Comparison of ENCODE assay signal across 8 cellular contexts in genomic region chr16:30395992-30396560, GRCh38. TPM values are rescaled to one million over a fixed set of nuclear protein-coding genes. Genes with fewer than 3 reads are reported as not detected.
A peak's percentile ranks its signal among the peaks of the same experiment; 100 is the strongest.
DNase-seq lines count a peak whose midpoint lies in the region; ATAC-seq, FAIRE-seq and TF ChIP-seq lines count a peak whose summit lies in the region.

No MANE protein-coding gene starts in this region.

- H2AFZ ChIP-seq in HCT116 (ENCODE audit: low read depth, low read length, poor library complexity, severe bottlenecking) = no peak overlapping the region
- peak overlapping the region; percentile 64 for H2AFZ ChIP-seq in keratinocyte (ENCODE audit: control insufficient read depth, low read length)

- peaks cover 28% of the 10 kb centered on the region for H3K36me3 Mint-ChIP-seq in activated CD8-positive, alpha-beta T cell treated with anti-CD3 and anti-CD28 coated beads for 36 hours (ENCODE audit: low read depth)

- H3K9me2 ChIP-seq in HCT116 (ENCODE audit: insufficient read depth) = no peaks in the 10 kb centered on the region

- 24% methylated on average over 13 of the region's 13 CpGs for WGBS in A549 (ENCODE audit: missing lambda C conversion rate)
- WGBS in testis, 2 donors = 9 to 10% methylated on average over 13 of the region's 13 CpGs

- RAD21 ChIA-PET in HCT116 (lab: Charles Lee; ENCODE audit: low non-redundant PET in 1 of 2, low total read pairs in 2 of 2, uncharacterized antibody in 2 of 2, unreplicated experiment in 2 of 2) = interaction anchor here in 1 of 2 experiments (1.9 kb wide), 1 partner anchor 41 kb away, joined by 4 read pairs; the partner anchor contains the start of gene CD2BP2

- peak overlapping the region; percentile 95 to 98 for H3K27ac ChIP-seq in A549
- peak overlapping the region; percentile 97 for H3K27ac ChIP-seq in HCT116 (ENCODE audit: low read depth, low read length)
- peak overlapping the region; percentile 17 for H3K27ac ChIP-seq in keratinocyte (ENCODE audit: control insufficient read depth, insufficient read depth, low read length)
- H3K27ac ChIP-seq in testis = peak overlapping the region in 1 of 2 donors; percentile 85

- H3K79me2 ChIP-seq in HCT116 (ENCODE audit: insufficient read depth, low read length) (peaks cover 25% of the 10 kb centered on the region), keratinocyte (ENCODE audit: control insufficient read depth, insufficient read depth, low read length) (peaks cover 4% of the 10 kb centered on the region)

- FAIRE-seq in A549 (lab: Jason Lieb, UNC) (no peak), keratinocyte (lab: Jason Lieb, UNC) (no peak)

- peaks cover 42% of the 10 kb centered on the region for H3K4me1 Mint-ChIP-seq in activated CD8-positive, alpha-beta T cell treated with anti-CD3 and anti-CD28 coated beads for 36 hours (ENCODE audit: low read depth)

- H3K4me3 Mint-ChIP-seq in activated CD8-positive, alpha-beta T cell treated with anti-CD3 and anti-CD28 coated beads for 36 hours = peak overlapping the region; percentile 83

- no peak for ATAC-seq in A549
- no peak for ATAC-seq in HCT116
- peak; percentile 8 for ATAC-seq in activated CD8-positive, alpha-beta T cell treated with anti-CD3 and anti-CD28 coated beads for 36 hours
- ATAC-seq in HG02763 (IDR thresholded peaks at IDR 0.05; ENCODE audit: unreplicated experiment) = no peak

- H3K9me1 ChIP-seq in keratinocyte (ENCODE audit: control insufficient read depth, extremely low read depth, insufficient read depth, low read length) = no peaks in the 10 kb centered on the region

- no peaks in the 10 kb centered on the region for H3K9me3 Mint-ChIP-seq in activated CD8-positive, alpha-beta T cell treated with anti-CD3 and anti-CD28 coated beads for 36 hours

- H3K4me1 ChIP-seq in A549 (peaks cover 12% of the 10 kb centered on the region), HCT116 (ENCODE audit: control insufficient read depth in 1 of 2, insufficient read depth in 2 of 2, low read length in 2 of 2) (peaks cover 31 to 57% of the 10 kb centered on the region in 2 experiments), keratinocyte (ENCODE audit: control insufficient read depth, extremely low read depth, insufficient read depth, low read length) (peaks cover 12% of the 10 kb centered on the region), testis (peaks cover 6% of the 10 kb centered on the region)

- no peak for TF ChIP-seq EP300 in A549 (IDR thresholded peaks at IDR 0.05)

- H3K27me3 ChIP-seq in HCT116 (ENCODE audit: insufficient read depth, low read length) (no peaks in the 10 kb centered on the region), keratinocyte (ENCODE audit: control insufficient read depth, extremely low read depth, insufficient read depth, low read length) (no peaks in the 10 kb centered on the region), testis (no peaks in the 10 kb centered on the region)

- H3K9me3 ChIP-seq in A549 (no peaks in the 10 kb centered on the region), HCT116 (ENCODE audit: control insufficient read depth in 1 of 2, insufficient read depth in 1 of 2, low read depth in 1 of 2, low read length in 2 of 2) (no peaks in the 10 kb centered on the region), keratinocyte (ENCODE audit: control insufficient read depth, low read depth, low read length) (no peaks in the 10 kb centered on the region), testis (no peaks in the 10 kb centered on the region)

- TF ChIP-seq RAD21 in A549 (conservative IDR thresholded peaks at IDR 0.05 in 1 of 2, IDR thresholded peaks at IDR 0.05 in 1 of 2) (no peak), HCT116 (IDR thresholded peaks at IDR 0.05; ENCODE audit: low read depth) (no peak)

- TF ChIP-seq POLR2A in A549 (IDR thresholded peaks at IDR 0.05; ENCODE audit: low read length) (no peak), HCT116 (IDR thresholded peaks at IDR 0.05; ENCODE audit: borderline replicate concordance, extremely low read depth, insufficient read depth, insufficient read length) (no peak), testis (IDR thresholded peaks at IDR 0.05) (no peak)

- no peaks in the 10 kb centered on the region for H4K20me1 ChIP-seq in HCT116 (ENCODE audit: insufficient read depth)
- no peaks in the 10 kb centered on the region for H4K20me1 ChIP-seq in keratinocyte (ENCODE audit: control insufficient read depth, extremely low read depth, insufficient read depth, low read length)

- TSS peak; percentile 69 for BruUV-seq in HCT116 (replicated peaks; lab: Mats Ljungman, UMichigan)

- peak overlapping the region; percentile 87 for H3K9ac ChIP-seq in HCT116 (ENCODE audit: low read length)
- H3K9ac ChIP-seq in keratinocyte (ENCODE audit: control insufficient read depth, extremely low read depth, insufficient read depth, low read length) = peak overlapping the region; percentile 67

- CTCF ChIA-PET in A549 (lab: Yijun Ruan, JAX) (interaction anchor here (0.7 to 11.5 kb wide), 8 partner anchors 9 to 219 kb away, joined by 3 to 149 read pairs (median 8); partner anchors contain the start of genes DCTPP1, SEPTIN1 and ZNF771), HCT116 (lab: Charles Lee) (interaction anchor here (1.6 to 2.5 kb wide), 4 partner anchors 12 to 25 kb away, joined by 5 to 19 read pairs (median 8); partner anchors contain the start of gene ZNF771)
- CTCF ChIA-PET in activated CD8-positive, alpha-beta T cell treated with anti-CD3 and anti-CD28 coated beads for 36 hours (lab: Charles Lee) = interaction anchor here (0.7 to 8.1 kb wide), 5 partner anchors 10 to 202 kb away, joined by 3 to 51 read pairs (median 4); partner anchors contain the start of genes SEPTIN1 and ZNF771

- intact Hi-C loops in HCT116 (cut with micrococcal nuclease) = loop anchor here (1.0 to 2.0 kb wide), 2 partner anchors 17 to 41 kb away; partner anchors contain the start of gene CD2BP2
- intact Hi-C loops in activated CD8-positive, alpha-beta T cell treated with anti-CD3 and anti-CD28 coated beads for 36 hours (cut with micrococcal nuclease) = no loop called here
- intact Hi-C loops in testis (cut with DNase I; ENCODE audit: low total_unique reads) = no loop called here

- POLR2A ChIA-PET in A549 (lab: Yijun Ruan, JAX) = interaction anchor here (0.7 to 1.7 kb wide), 4 partner anchors 11 to 131 kb away, joined by 3 to 13 read pairs (median 7); partner anchors contain the start of genes TBC1D10B and ZNF771
- POLR2A ChIA-PET in HCT116 (lab: Charles Lee) = interaction anchor here (1.2 to 2.1 kb wide), 5 partner anchors 9 to 34 kb away, joined by 3 to 10 read pairs (median 4); partner anchors contain the start of genes DCTPP1 and ZNF771
- POLR2A ChIA-PET in activated CD8-positive, alpha-beta T cell treated with anti-CD3 and anti-CD28 coated beads for 36 hours (lab: Charles Lee) = interaction anchor here (0.6 to 2.9 kb wide), 12 partner anchors 11 to 303 kb away, joined by 3 to 23 read pairs (median 4); partner anchors contain the start of genes SEPTIN1 and ZNF771

- no peaks in the 10 kb centered on the region for H3K27me3 Mint-ChIP-seq in activated CD8-positive, alpha-beta T cell treated with anti-CD3 and anti-CD28 coated beads for 36 hours

- H3K36me3 ChIP-seq in HCT116 (ENCODE audit: control insufficient read depth in 1 of 2, insufficient read depth in 2 of 2, low read length in 2 of 2) (peaks cover 2 to 18% of the 10 kb centered on the region in 2 experiments; a peak in 3 of 4 replicates), keratinocyte (ENCODE audit: control insufficient read depth in 2 of 2, extremely low read depth in 1 of 2, insufficient read depth in 2 of 2, low read length in 2 of 2) (peaks cover 0 to 3% of the 10 kb centered on the region in 2 experiments), testis (ENCODE audit: low read depth, missing control alignments) (no peaks in the 10 kb centered on the region)

- H3K4me3 ChIP-seq in A549 (peak overlapping the region; percentile 86), HCT116 (replicated peaks in 1 of 2; ENCODE audit: low read depth in 1 of 2, low read length in 2 of 2) (peak overlapping the region; percentile 95 to 96), keratinocyte (ENCODE audit: control insufficient read depth in 2 of 3, extremely low read depth in 1 of 3, insufficient read depth in 2 of 3, low read depth in 1 of 3, low read length in 3 of 3) (peak overlapping the region; percentile 74 to 84 (median 78)), testis (peak overlapping the region; percentile 63 to 85)

- H3K4me2 ChIP-seq in A549 = peak overlapping the region; percentile 97
- H3K4me2 ChIP-seq in HCT116 (ENCODE audit: low read length) = peak overlapping the region; percentile 88
- H3K4me2 ChIP-seq in keratinocyte (ENCODE audit: control insufficient read depth, extremely low read depth, insufficient read depth, low read depth, low read length) = peak overlapping the region; percentile 84

- peak overlapping the region; percentile 80 for H3K27ac Mint-ChIP-seq in activated CD8-positive, alpha-beta T cell treated with anti-CD3 and anti-CD28 coated beads for 36 hours

- DNase-seq in A549 (ENCODE audit: low read depth in 1 of 2, low spot score in 1 of 2) (no peak), HCT116 (ENCODE audit: low read depth, low spot score) (no peak), keratinocyte (ENCODE audit: low read depth, low spot score) (no peak), testis (no peak), kidney tubule cell (ENCODE audit: low spot score) (no peak)
- no peak for DNase-seq in activated CD8-positive, alpha-beta T cell treated with anti-CD3 and anti-CD28 coated beads for 36 hours
- no peak for DNase-seq in stimulated activated CD4-positive, alpha-beta T cell treated with anti-CD3 and anti-CD28 coated beads, Interleukin-1b, Interleukin-23, amount 100 ng/mL, for 48 hours

- dilution Hi-C loops in keratinocyte (cut with MboI; ENCODE audit: extremely low pct_ligation_motif_present, low sequenced_read_pairs) = no loop called here

- TF ChIP-seq CTCF in A549 (IDR thresholded peaks at IDR 0.05) = no peak
- no peak for TF ChIP-seq CTCF in HCT116 (IDR thresholded peaks at IDR 0.05 in 2 of 3, conservative IDR thresholded peaks at IDR 0.05 in 1 of 3; ENCODE audit: borderline replicate concordance in 1 of 3, insufficient read depth in 1 of 3, low read depth in 2 of 3, low read length in 2 of 3)
- no peak for TF ChIP-seq CTCF in activated CD8-positive, alpha-beta T cell treated with anti-CD3 and anti-CD28 coated beads for 36 hours (IDR thresholded peaks at IDR 0.05)
- TF ChIP-seq CTCF in keratinocyte (optimal IDR thresholded peaks at IDR 0.05 in 1 of 3, IDR thresholded peaks at IDR 0.05 in 1 of 3, conservative IDR thresholded peaks at IDR 0.05 in 1 of 3; ENCODE audit: extremely low read depth in 1 of 3, insufficient read depth in 2 of 3, low read length in 3 of 3) = no peak
- no peak for TF ChIP-seq CTCF in testis (IDR thresholded peaks at IDR 0.05)

RNA-seq across cellular contexts. Expression of gene ZNF48, which starts 0.9 kb away (rescaled TPM):
- polyA plus RNA-seq in A549 (2011; rRNA removed) (7.0 and 9.3 TPM in 2 replicates), A549 (2017; fragmentation: RNase III; extraction: RNeasy Plus Mini Kit Qiagen cat#74134 plus additional on column Dnase treatment) (9.1 to 10.4 TPM (median 9.7 TPM) in 3 replicates), keratinocyte (3.7 to 4.3 TPM (median 3.7 TPM) in 3 replicates), testis (ENCODE audit: insufficient read depth, low read depth, low replicate concordance) (6.3 TPM)
- polyA plus RNA-seq in A549 (2012; cell fraction: cytosol; rRNA removed) = 8.1 and 10.4 TPM in 2 replicates
- polyA plus RNA-seq in A549 (2012; cell fraction: nucleus; rRNA removed) = 12.0 and 13.2 TPM in 2 replicates
- 7.2 and 9.6 TPM in 2 replicates for polyA minus RNA-seq in A549 (2011; rRNA and poly(A)+ RNA removed)
- total RNA-seq in HCT116 (2021; ENCODE audit: unreplicated experiment) (17.9 TPM), testis (1 to 10 TPM; 6.5 to 9.0 TPM)
- polyA plus RNA-seq in HCT116 (2012) = 12.8 and 15.5 TPM in 2 replicates
- total RNA-seq in activated CD8-positive, alpha-beta T cell treated with anti-CD3 and anti-CD28 coated beads for 36 hours = 10 to 100 TPM; 10.4 to 10.9 TPM
- 6.7 TPM for polyA plus RNA-seq in keratinocyte (2011; ENCODE audit: low read depth)
- 2.3 and 4.2 TPM in 2 replicates for polyA plus RNA-seq in keratinocyte (2011; cell fraction: cytosol; rRNA removed)
- 4.0 and 4.5 TPM in 2 replicates for polyA plus RNA-seq in keratinocyte (2011; cell fraction: nucleus; rRNA removed)
- 3.7 and 4.9 TPM in 2 replicates for polyA plus RNA-seq in keratinocyte (2012; ENCODE audit: low replicate concordance)
- 3.8 to 6.8 TPM (median 4.4 TPM) in 3 replicates for polyA minus RNA-seq in keratinocyte
- 5.0 TPM for polyA minus RNA-seq in keratinocyte (2011; cell fraction: cytosol; rRNA and poly(A)+ RNA removed)
- polyA minus RNA-seq in keratinocyte (2011; cell fraction: nucleus; rRNA and poly(A)+ RNA removed) = 2.9 and 3.1 TPM in 2 replicates

RNA-seq across cellular contexts. Expression of gene ZNF771, which starts 11.3 kb away (rescaled TPM):
- polyA plus RNA-seq in A549 (2011; rRNA removed) (5.0 and 5.7 TPM in 2 replicates), A549 (2017; fragmentation: RNase III; extraction: RNeasy Plus Mini Kit Qiagen cat#74134 plus additional on column Dnase treatment) (6.8 to 7.9 TPM (median 7.2 TPM) in 3 replicates), keratinocyte (2.8 to 4.1 TPM (median 4.0 TPM) in 3 replicates), testis (ENCODE audit: insufficient read depth, low read depth, low replicate concordance) (3.0 TPM)
- 13.6 and 22.1 TPM in 2 replicates for polyA plus RNA-seq in A549 (2012; cell fraction: cytosol; rRNA removed)
- 12.7 and 26.3 TPM in 2 replicates for polyA plus RNA-seq in A549 (2012; cell fraction: nucleus; rRNA removed)
- polyA minus RNA-seq in A549 (2011; rRNA and poly(A)+ RNA removed) = 2.8 and 3.6 TPM in 2 replicates
- total RNA-seq in HCT116 (2021; ENCODE audit: unreplicated experiment) (11.0 TPM), testis (10 to 100 TPM; 35.6 to 37.2 TPM)
- 5.7 and 7.0 TPM in 2 replicates for polyA plus RNA-seq in HCT116 (2012)
- total RNA-seq in activated CD8-positive, alpha-beta T cell treated with anti-CD3 and anti-CD28 coated beads for 36 hours = 1 to 10 TPM; 5.4 to 6.6 TPM
- polyA plus RNA-seq in keratinocyte (2011; ENCODE audit: low read depth) = 0.59 TPM
- 2.9 and 5.2 TPM in 2 replicates for polyA plus RNA-seq in keratinocyte (2011; cell fraction: cytosol; rRNA removed)
- 2.1 and 4.1 TPM in 2 replicates for polyA plus RNA-seq in keratinocyte (2011; cell fraction: nucleus; rRNA removed)
- polyA plus RNA-seq in keratinocyte (2012; ENCODE audit: low replicate concordance) = 1.7 and 3.3 TPM in 2 replicates
- polyA minus RNA-seq in keratinocyte = 1.0 to 4.3 TPM (median 3.9 TPM) in 3 replicates
- polyA minus RNA-seq in keratinocyte (2011; cell fraction: cytosol; rRNA and poly(A)+ RNA removed) = 6.1 TPM
- polyA minus RNA-seq in keratinocyte (2011; cell fraction: nucleus; rRNA and poly(A)+ RNA removed) = 1.7 and 2.2 TPM in 2 replicates

RNA-seq across cellular contexts. Expression of gene SEPTIN1, which starts 13.7 kb away (rescaled TPM):
- polyA plus RNA-seq in A549 (2011; rRNA removed) (0.13 and 0.17 TPM in 2 replicates), A549 (2017; fragmentation: RNase III; extraction: RNeasy Plus Mini Kit Qiagen cat#74134 plus additional on column Dnase treatment) (0.58 to 0.73 TPM (median 0.65 TPM) in 3 replicates), keratinocyte (0.04 TPM in 1 of 3 replicates, not detected in the others), testis (ENCODE audit: insufficient read depth, low read depth, low replicate concordance) (3.9 TPM)
- 0.75 and 0.91 TPM in 2 replicates for polyA plus RNA-seq in A549 (2012; cell fraction: cytosol; rRNA removed)
- polyA plus RNA-seq in A549 (2012; cell fraction: nucleus; rRNA removed) = 0.54 and 0.69 TPM in 2 replicates
- not detected in 2 replicates for polyA minus RNA-seq in A549 (2011; rRNA and poly(A)+ RNA removed)
- total RNA-seq in HCT116 (2021; ENCODE audit: unreplicated experiment) (3.4 TPM), testis (1 to 10 TPM in 1 of 2 donors, under 1 TPM in 1; 0.63 to 2.4 TPM)
- polyA plus RNA-seq in HCT116 (2012) = 2.3 and 2.4 TPM in 2 replicates
- 100 to 1,000 TPM; 163 to 169 TPM for total RNA-seq in activated CD8-positive, alpha-beta T cell treated with anti-CD3 and anti-CD28 coated beads for 36 hours
- polyA plus RNA-seq in keratinocyte (2011; ENCODE audit: low read depth) = 0.27 TPM
- 0.09 TPM in 1 of 2 replicates, not detected in the other for polyA plus RNA-seq in keratinocyte (2011; cell fraction: cytosol; rRNA removed)
- 0.08 TPM in 1 of 2 replicates, not detected in the other for polyA plus RNA-seq in keratinocyte (2011; cell fraction: nucleus; rRNA removed)
- polyA plus RNA-seq in keratinocyte (2012; ENCODE audit: low replicate concordance) = 0.37 and 0.42 TPM in 2 replicates
- polyA minus RNA-seq in keratinocyte = not detected in 3 replicates
- not detected for polyA minus RNA-seq in keratinocyte (2011; cell fraction: cytosol; rRNA and poly(A)+ RNA removed)
- not detected in 2 replicates for polyA minus RNA-seq in keratinocyte (2011; cell fraction: nucleus; rRNA and poly(A)+ RNA removed)

RNA-seq across cellular contexts. Expression of gene MYL11, which starts 21.5 kb away (rescaled TPM):
- polyA plus RNA-seq in A549 (2011; rRNA removed) = not detected in 2 replicates
- 0.38 and 0.45 TPM in 2 replicates for polyA plus RNA-seq in A549 (2012; cell fraction: cytosol; rRNA removed)
- not detected in 2 replicates for polyA plus RNA-seq in A549 (2012; cell fraction: nucleus; rRNA removed)
- polyA plus RNA-seq in A549 (2017; fragmentation: RNase III; extraction: RNeasy Plus Mini Kit Qiagen cat#74134 plus additional on column Dnase treatment) = 0.46 to 0.70 TPM (median 0.55 TPM) in 3 replicates
- polyA minus RNA-seq in A549 (2011; rRNA and poly(A)+ RNA removed) = not detected in 2 replicates
- not detected for total RNA-seq in HCT116 (2021; ENCODE audit: unreplicated experiment)
- 0.46 and 1.4 TPM in 2 replicates for polyA plus RNA-seq in HCT116 (2012)
- 1 to 10 TPM in 1 of 2 experiments, under 1 TPM in 1; 0.87 to 1.2 TPM for total RNA-seq in activated CD8-positive, alpha-beta T cell treated with anti-CD3 and anti-CD28 coated beads for 36 hours
- polyA plus RNA-seq in keratinocyte = 0.82 TPM in 1 of 3 replicates, not detected in the others
- not detected for polyA plus RNA-seq in keratinocyte (2011; ENCODE audit: low read depth)
- polyA plus RNA-seq in keratinocyte (2011; cell fraction: cytosol; rRNA removed) = not detected in 2 replicates
- not detected in 2 replicates for polyA plus RNA-seq in keratinocyte (2011; cell fraction: nucleus; rRNA removed)
- 1.5 TPM in 1 of 2 replicates, not detected in the other for polyA plus RNA-seq in keratinocyte (2012; ENCODE audit: low replicate concordance)
- polyA minus RNA-seq in keratinocyte = 1.8 TPM in 1 of 3 replicates, not detected in the others
- polyA minus RNA-seq in keratinocyte (2011; cell fraction: cytosol; rRNA and poly(A)+ RNA removed) = not detected
- not detected in 2 replicates for polyA minus RNA-seq in keratinocyte (2011; cell fraction: nucleus; rRNA and poly(A)+ RNA removed)
- 1 to 10 TPM; 2.5 to 4.2 TPM for total RNA-seq in testis
- polyA plus RNA-seq in testis (ENCODE audit: insufficient read depth, low read depth, low replicate concordance) = 18.5 TPM

RNA-seq across cellular contexts. Expression of gene TBC1D10B, which starts 25.8 kb away (rescaled TPM):
- polyA plus RNA-seq in A549 (2011; rRNA removed) (10.9 and 12.6 TPM in 2 replicates), A549 (2017; fragmentation: RNase III; extraction: RNeasy Plus Mini Kit Qiagen cat#74134 plus additional on column Dnase treatment) (21.5 to 24.0 TPM (median 23.2 TPM) in 3 replicates), keratinocyte (8.6 to 20.0 TPM (median 8.9 TPM) in 3 replicates), testis (ENCODE audit: insufficient read depth, low read depth, low replicate concordance) (86.2 TPM)
- 19.3 and 22.4 TPM in 2 replicates for polyA plus RNA-seq in A549 (2012; cell fraction: cytosol; rRNA removed)
- 35.7 and 37.3 TPM in 2 replicates for polyA plus RNA-seq in A549 (2012; cell fraction: nucleus; rRNA removed)
- polyA minus RNA-seq in A549 (2011; rRNA and poly(A)+ RNA removed) = 21.7 and 27.9 TPM in 2 replicates
- total RNA-seq in HCT116 (2021; ENCODE audit: unreplicated experiment) (49.2 TPM), testis (10 to 100 TPM; 60.5 to 64.0 TPM)
- polyA plus RNA-seq in HCT116 (2012) = 35.5 and 38.1 TPM in 2 replicates
- 10 to 100 TPM; 39.7 to 41.3 TPM for total RNA-seq in activated CD8-positive, alpha-beta T cell treated with anti-CD3 and anti-CD28 coated beads for 36 hours
- polyA plus RNA-seq in keratinocyte (2011; ENCODE audit: low read depth) = 7.0 TPM
- polyA plus RNA-seq in keratinocyte (2011; cell fraction: cytosol; rRNA removed) = 11.1 and 20.1 TPM in 2 replicates
- polyA plus RNA-seq in keratinocyte (2011; cell fraction: nucleus; rRNA removed) = 27.7 and 32.3 TPM in 2 replicates
- polyA plus RNA-seq in keratinocyte (2012; ENCODE audit: low replicate concordance) = 22.4 and 30.2 TPM in 2 replicates
- polyA minus RNA-seq in keratinocyte = 14.2 to 51.2 TPM (median 17.3 TPM) in 3 replicates
- 35.9 TPM for polyA minus RNA-seq in keratinocyte (2011; cell fraction: cytosol; rRNA and poly(A)+ RNA removed)
- 17.9 and 18.5 TPM in 2 replicates for polyA minus RNA-seq in keratinocyte (2011; cell fraction: nucleus; rRNA and poly(A)+ RNA removed)

Comparison
In these comparisons a context has a peak if more than half of its experiments do, and no peak if none do; other contexts are left out.
1. RNA of gene SEPTIN1, which starts 13.7 kb away (total RNA-seq): 163 to 169 TPM in activated CD8-positive, alpha-beta T cell treated with anti-CD3 and anti-CD28 coated beads for 36 hours; 3.4 TPM in HCT116 (single experiment) and 0.63 to 2.4 TPM in testis; every median in the first group is over 10 times any median in the second.
2. Peak in every context shown above with its lines, with median percentiles within 50 percentile points of each other: H3K4me2 ChIP-seq and H3K4me3 ChIP-seq.